ENCODE assay signal across 17 cellular contexts in genomic region chr7:12661581-12661980, GRCh38. TPM values are rescaled to one million over a fixed set of nuclear protein-coding genes. Genes with fewer than 3 reads are reported as not detected.
DNase-seq lines count a peak whose midpoint lies in the region; ATAC-seq and TF ChIP-seq lines count a peak whose summit lies in the region.
"Had no signal": no experiment of that assay in that cellular context is flagged by ENCODE, and none has a peak within 500 bp of the region (broad histone marks: within the 10 kb centered on the region; RNA-seq: fewer than 3 reads in every experiment).

No MANE protein-coding gene starts in this region.

- H3K79me2 ChIP-seq in HCT116 (ENCODE audit: insufficient read depth, low read length) (no peaks in the 10 kb centered on the region), PC-9 (ENCODE audit: low read depth) (no peaks in the 10 kb centered on the region), trophoblast cell (ENCODE audit: control insufficient read depth, insufficient read depth, low read length, poor library complexity) (peaks cover 2% of the 10 kb centered on the region)

- no peak overlapping the region for H3K27ac Mint-ChIP-seq in immature natural killer cell
- H3K27ac Mint-ChIP-seq: B cell; CD4-positive, alpha-beta T cell; GM23338 had no signal

- no peak for ATAC-seq in HCT116
- ATAC-seq: GM12878, GM23338, HepG2 had no signal

- H3K23ac ChIP-seq in trophoblast cell (ENCODE audit: low read length): no peak overlapping the region

- H3K36me3 ChIP-seq in HCT116 (ENCODE audit: control insufficient read depth in 1 of 2, insufficient read depth in 2 of 2, low read length in 2 of 2) (no peaks in the 10 kb centered on the region), PC-9 (ENCODE audit: low read depth) (no peaks in the 10 kb centered on the region), trophoblast cell (ENCODE audit: control insufficient read depth in 1 of 2, insufficient read depth in 2 of 2, low read length in 2 of 2) (no peaks in the 10 kb centered on the region), sigmoid colon (no peaks in the 10 kb centered on the region)

- no peaks in the 10 kb centered on the region; the same call in 1 of the 2 replicates for H3F3A ChIP-seq in PC-9 (ENCODE audit: insufficient read depth, low read depth)

- no peak overlapping the region for H3K14ac ChIP-seq in trophoblast cell (ENCODE audit: low read length)

- H3K4me1 ChIP-seq in HCT116 (ENCODE audit: control insufficient read depth in 1 of 2, insufficient read depth in 2 of 2, low read length in 2 of 2) (peaks cover 11 to 25% of the 10 kb centered on the region in 2 experiments), PC-9 (replicated peaks; ENCODE audit: insufficient read depth) (peaks cover 20% of the 10 kb centered on the region), trophoblast cell (ENCODE audit: control insufficient read depth in 1 of 2, insufficient read depth in 2 of 2, low read length in 2 of 2) (peaks cover 0 to 3% of the 10 kb centered on the region in 2 experiments), sigmoid colon (peaks cover 0 to 23% (median 7%) of the 10 kb centered on the region in 4 donors)

- no peak overlapping the region for H3K4me3 Mint-ChIP-seq in immature natural killer cell
- H3K4me3 Mint-ChIP-seq: B cell; CD4-positive, alpha-beta T cell; GM23338 had no signal

- no peak overlapping the region for H3K4ac ChIP-seq in trophoblast cell (ENCODE audit: low read depth, low read length)

- DNase-seq in HCT116 (ENCODE audit: low read depth, low spot score): no peak
- DNase-seq in PC-9: no peak
- peak; percentile 43 for DNase-seq in astrocyte of the hippocampus (ENCODE audit: low read depth, low spot score)
- no peak for DNase-seq in trophoblast cell
- no peak for DNase-seq in immature natural killer cell
- DNase-seq in DMS 273 (lab: John Stamatoyannopoulos, UW; ENCODE audit: unreplicated experiment): no peak
- DNase-seq in sigmoid colon: no peak
- no peak for DNase-seq in nucleus accumbens (lab: John Stamatoyannopoulos, UW)
- DNase-seq: C1 segment of cervical spinal cord; Calu3; CD4-positive, alpha-beta T cell; DMS79; H7 had no signal

- H3K4me1 Mint-ChIP-seq in immature natural killer cell: no peaks in the 10 kb centered on the region
- H3K4me1 Mint-ChIP-seq: B cell had no signal

- H2BK5ac ChIP-seq in trophoblast cell (ENCODE audit: low read depth, low read length, poor library complexity): no peak overlapping the region

- H3K9me3 ChIP-seq in HCT116 (ENCODE audit: control insufficient read depth in 1 of 2, insufficient read depth in 1 of 2, low read depth in 1 of 2, low read length in 2 of 2) (no peaks in the 10 kb centered on the region), PC-9 (ENCODE audit: insufficient read depth, low read depth) (no peaks in the 10 kb centered on the region; the same call in 1 of the 2 replicates), trophoblast cell (ENCODE audit: insufficient read depth, low read depth, low read length) (peaks cover 1% of the 10 kb centered on the region), sigmoid colon (no peaks in the 10 kb centered on the region)

- TF ChIP-seq RAD21 in HCT116 (IDR thresholded peaks at IDR 0.05; ENCODE audit: low read depth): no peak

- WGBS in trophoblast cell (ENCODE audit: extremely low coverage, insufficient coverage, insufficient read length): no CpG with 5 or more reads among the region's 6 CpGs
- WGBS in sigmoid colon, 2 donors: 92% methylated on average over 6 of the region's 6 CpGs

- no peak overlapping the region for H2AK5ac ChIP-seq in trophoblast cell (ENCODE audit: low read length)

- H3K4me2 ChIP-seq in HCT116 (ENCODE audit: low read length) (peak overlapping the region; percentile 74), PC-9 (peak overlapping the region; percentile 71), trophoblast cell (ENCODE audit: low read length) (no peak overlapping the region)
- H3K4me2 ChIP-seq: GM23338 had no signal

- no peak overlapping the region for H4K8ac ChIP-seq in trophoblast cell (ENCODE audit: low read depth, low read length)

- intact Hi-C loops in HCT116 (cut with micrococcal nuclease): no loop called here
- intact Hi-C loops in PC-9 (cut with micrococcal nuclease; ENCODE audit: unreplicated experiment): no loop called here
- intact Hi-C loops in sigmoid colon (cut with DNase I): no loop called here

- H2BK12ac ChIP-seq in trophoblast cell (ENCODE audit: low read length): peak overlapping the region; percentile 59

- H4K91ac ChIP-seq in trophoblast cell (ENCODE audit: low read depth, low read length): no peak overlapping the region

- BruUV-seq in HCT116 (replicated peaks; lab: Mats Ljungman, UMichigan) (no TSS peak), PC-9 (replicated peaks; lab: Mats Ljungman, UMichigan) (no TSS peak)

- H3K18ac ChIP-seq in trophoblast cell (ENCODE audit: low read length): no peak overlapping the region

- no peaks in the 10 kb centered on the region for H3K9me3 Mint-ChIP-seq in immature natural killer cell
- H3K9me3 Mint-ChIP-seq: CD4-positive, alpha-beta T cell had no signal

- H3K9me2 ChIP-seq in HCT116 (ENCODE audit: insufficient read depth) (no peaks in the 10 kb centered on the region), PC-9 (ENCODE audit: insufficient read depth) (no peaks in the 10 kb centered on the region)

- TF ChIP-seq CTCF in HCT116 (IDR thresholded peaks at IDR 0.05 in 2 of 3, conservative IDR thresholded peaks at IDR 0.05 in 1 of 3; ENCODE audit: borderline replicate concordance in 1 of 3, insufficient read depth in 1 of 3, low read depth in 2 of 3, low read length in 2 of 3) (no peak), PC-9 (conservative IDR thresholded peaks at IDR 0.05) (no peak), sigmoid colon (IDR thresholded peaks at IDR 0.05) (no peak)

- no peak overlapping the region for H2BK120ac ChIP-seq in trophoblast cell (ENCODE audit: insufficient read depth, low read length, poor library complexity)

- POLR2A ChIA-PET in HCT116 (lab: Charles Lee) (no interaction called here), PC-9 (lab: Charles Lee; ENCODE audit: unreplicated experiment) (no interaction called here)

- H3K27me3 ChIP-seq in HCT116 (ENCODE audit: insufficient read depth, low read length) (no peaks in the 10 kb centered on the region), PC-9 (ENCODE audit: insufficient read depth, low read depth) (no peaks in the 10 kb centered on the region), trophoblast cell (ENCODE audit: insufficient read depth, low read length) (no peaks in the 10 kb centered on the region), sigmoid colon (no peaks in the 10 kb centered on the region)

- no peak overlapping the region for H3K4me3 ChIP-seq in HCT116 (replicated peaks in 1 of 2; ENCODE audit: low read depth in 1 of 2, low read length in 2 of 2)
- H3K4me3 ChIP-seq in PC-9: no peak overlapping the region
- H3K4me3 ChIP-seq in trophoblast cell (ENCODE audit: low read depth, low read length): no peak overlapping the region
- H3K4me3 ChIP-seq in sigmoid colon: no peak overlapping the region
- H3K4me3 ChIP-seq: GM12878, GM23338 had no signal

- TF ChIP-seq POLR2A in HCT116 (IDR thresholded peaks at IDR 0.05; ENCODE audit: borderline replicate concordance, extremely low read depth, insufficient read depth, insufficient read length) (no peak), sigmoid colon (IDR thresholded peaks at IDR 0.05) (no peak)

- no peak for TF ChIP-seq EP300 in sigmoid colon (IDR thresholded peaks at IDR 0.05)

- no peak overlapping the region for H4K12ac ChIP-seq in trophoblast cell (ENCODE audit: low read depth, low read length)

- H3K27ac ChIP-seq in HCT116 (ENCODE audit: low read depth, low read length): no peak overlapping the region
- H3K27ac ChIP-seq in PC-9: no peak overlapping the region
- H3K27ac ChIP-seq in trophoblast cell (ENCODE audit: low read depth, low read length): no peak overlapping the region
- peak overlapping the region in 1 of 4 donors; percentile 71 for H3K27ac ChIP-seq in sigmoid colon

- H3K79me1 ChIP-seq in trophoblast cell (ENCODE audit: low read length): peaks cover 6% of the 10 kb centered on the region

- H4K20me1 ChIP-seq in HCT116 (ENCODE audit: insufficient read depth) (no peaks in the 10 kb centered on the region), PC-9 (ENCODE audit: insufficient read depth) (no peaks in the 10 kb centered on the region)

- no peak overlapping the region for H3K9ac ChIP-seq in HCT116 (ENCODE audit: low read length)
- H3K9ac ChIP-seq in trophoblast cell (ENCODE audit: low read length): no peak overlapping the region

- no peaks in the 10 kb centered on the region for H3K27me3 Mint-ChIP-seq in immature natural killer cell (ENCODE audit: low read depth in 3 of 3)
- H3K27me3 Mint-ChIP-seq: B cell; CD4-positive, alpha-beta T cell had no signal

- RAD21 ChIA-PET in HCT116 (lab: Charles Lee; ENCODE audit: low non-redundant PET in 1 of 2, low total read pairs in 2 of 2, uncharacterized antibody in 2 of 2, unreplicated experiment in 2 of 2): no interaction called here

- H2AFZ ChIP-seq in HCT116 (ENCODE audit: low read depth, low read length, poor library complexity, severe bottlenecking): no peak overlapping the region
- H2AFZ ChIP-seq in PC-9: no peak overlapping the region
- no peak overlapping the region for H2AFZ ChIP-seq in trophoblast cell (ENCODE audit: insufficient read depth, low read length, poor library complexity)
- H2AFZ ChIP-seq: GM23338 had no signal

- H3K36me3 Mint-ChIP-seq in immature natural killer cell: no peaks in the 10 kb centered on the region

- CTCF ChIA-PET in HCT116 (lab: Charles Lee): interaction anchor here (0.8 kb wide), 1 partner anchor 13 kb away, joined by 3 read pairs; no protein-coding TSS in a partner anchor
- CTCF ChIA-PET in PC-9 (lab: Charles Lee): no interaction called here

TF ChIP-seq in HCT116, 20 proteins besides CTCF, POLR2A, EP300 and RAD21:
- TF ChIP-seq MAX (IDR thresholded peaks at IDR 0.05): no peak
- TF ChIP-seq SIN3A (IDR thresholded peaks at IDR 0.05; ENCODE audit: low read depth): no peak
- TF ChIP-seq ZFX (IDR thresholded peaks at IDR 0.05): no peak
- no peak for TF ChIP-seq ELF1 (IDR thresholded peaks at IDR 0.05; ENCODE audit: borderline replicate concordance, low read depth)
- no peak for TF ChIP-seq TCF7L2 (IDR thresholded peaks at IDR 0.05; ENCODE audit: borderline replicate concordance, extremely low read depth, insufficient read depth, insufficient read length)
- TF ChIP-seq ATF3 (IDR thresholded peaks at IDR 0.05): no peak
- no peak for TF ChIP-seq EZH2 (IDR thresholded peaks at IDR 0.05)

RNA-seq across cellular contexts. Expression of gene ARL4A, which starts 25.9 kb away (rescaled TPM):
- total RNA-seq in HCT116 (2021; ENCODE audit: unreplicated experiment) (44.6 TPM), PC-9 (2021) (17.9 and 18.0 TPM in 2 replicates), sigmoid colon (10 to 100 TPM; 33.2 to 42.8 (median 35.7) TPM)
- 16.3 and 24.2 TPM in 2 replicates for polyA plus RNA-seq in HCT116 (2012)
- polyA plus RNA-seq in trophoblast cell (2013): 16.3 and 16.6 TPM in 2 replicates
- polyA plus RNA-seq in immature natural killer cell (10 to 100 TPM; 24.9 to 28.8 (median 25.0) TPM), sigmoid colon (100 to 1,000 TPM in 1 of 3 donors, 10 to 100 TPM in 2; 60.7 to 124 (median 98.5) TPM)
